22 cellular contexts compared by ENCODE assay signal in the genomic region with DNA sequence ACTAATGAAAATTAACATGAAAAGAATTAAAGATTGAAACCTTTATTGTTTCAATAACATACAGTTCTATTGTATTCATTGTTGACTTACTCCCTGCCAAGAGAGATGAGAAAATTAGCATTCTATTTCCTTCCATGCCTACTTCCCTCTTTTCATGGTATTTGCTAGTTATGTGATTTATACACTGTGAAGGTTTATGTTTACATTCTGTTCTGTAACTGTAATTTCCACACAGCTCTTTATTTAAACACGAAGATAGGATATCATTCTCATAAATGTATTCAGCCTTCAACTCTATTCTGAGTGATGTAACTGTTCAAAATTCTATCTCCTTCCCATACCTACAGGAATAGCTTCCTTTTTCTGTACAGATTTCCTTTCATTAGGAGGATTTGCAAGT. TPM values are rescaled to one million over a fixed set of nuclear protein-coding genes. Genes with fewer than 3 reads are reported as not detected.
DNase-seq lines count a peak whose midpoint lies in the region; ATAC-seq, FAIRE-seq and TF ChIP-seq lines count a peak whose summit lies in the region.
"Had no signal": no experiment of that assay in that cellular context is flagged by ENCODE, and none has a peak within 500 bp of the region (broad histone marks: within the 10 kb centered on the region; RNA-seq: fewer than 3 reads in every experiment).

No MANE protein-coding gene starts in this region.

- no peaks in the 10 kb centered on the region for H3K4me1 ChIP-seq in astrocyte (ENCODE audit: insufficient read depth, low read length)

- TF ChIP-seq CTCF in astrocyte (IDR thresholded peaks at IDR 0.05; ENCODE audit: insufficient read depth, low read depth, low read length), result no peak

- peaks cover 4% of the 10 kb centered on the region for H3K9me3 Mint-ChIP-seq in astrocyte (ENCODE audit: unreplicated experiment)
- H3K9me3 Mint-ChIP-seq: H9, IgD-negative memory B cell, T-cell had no signal

- H3K36me3 Mint-ChIP-seq in astrocyte (ENCODE audit: low read depth, unreplicated experiment), result no peaks in the 10 kb centered on the region
- H3K36me3 Mint-ChIP-seq: T-cell had no signal

- ATAC-seq in HG03039 (IDR thresholded peaks at IDR 0.05; ENCODE audit: unreplicated experiment), result no peak
- ATAC-seq: SK-N-SH treated with all-trans-retinoic acid at 6 μM for 48 hours, T-cell had no signal

- H3K9ac ChIP-seq in astrocyte (ENCODE audit: low read length), result no peak overlapping the region

- H3K4me3 Mint-ChIP-seq in astrocyte (ENCODE audit: unreplicated experiment), result no peak overlapping the region
- H3K4me3 Mint-ChIP-seq: H9, IgD-negative memory B cell, T-cell had no signal

- H3K4me1 Mint-ChIP-seq in astrocyte (ENCODE audit: low read depth, unreplicated experiment), result no peaks in the 10 kb centered on the region

- H3K9me3 ChIP-seq in astrocyte (ENCODE audit: insufficient read depth, low read depth, low read length), result no peaks in the 10 kb centered on the region

- peak overlapping the region; percentile 5 for H2AFZ ChIP-seq in astrocyte (ENCODE audit: low read depth, low read length)
- H2AFZ ChIP-seq: PC-9 had no signal

- no peak overlapping the region for H3K27ac Mint-ChIP-seq in astrocyte (ENCODE audit: unreplicated experiment)
- H3K27ac Mint-ChIP-seq: H9, IgD-negative memory B cell, T-cell had no signal

- no peaks in the 10 kb centered on the region for H3K36me3 ChIP-seq in astrocyte (ENCODE audit: insufficient read depth, low read length)

- no peak overlapping the region for H3K4me2 ChIP-seq in astrocyte (ENCODE audit: low read length)
- H3K4me2 ChIP-seq: PC-9 had no signal

- H3K27ac ChIP-seq in astrocyte (ENCODE audit: low read depth, low read length), result no peak overlapping the region
- H3K27ac ChIP-seq: C4-2B, PC-9, RWPE1 had no signal

- H4K20me1 ChIP-seq in astrocyte (ENCODE audit: insufficient read depth, low read length), result no peaks in the 10 kb centered on the region

- no peak overlapping the region for H3K4me3 ChIP-seq in astrocyte (ENCODE audit: insufficient read depth, low read depth, low read length)
- H3K4me3 ChIP-seq: PC-9 had no signal

- peaks cover 3% of the 10 kb centered on the region for H3K27me3 ChIP-seq in astrocyte (ENCODE audit: insufficient read depth, low read length)

- peak; percentile 43 for DNase-seq in DMS153 treated with DMSO at 0.1 percent for 48 hours (lab: John Stamatoyannopoulos, UW; ENCODE audit: unreplicated experiment)
- peak; percentile 12 for DNase-seq in NCI-H2029 (lab: John Stamatoyannopoulos, UW)
- no peak for DNase-seq in astrocyte (ENCODE audit: low read depth)
- DNase-seq in iris pigment epithelial cell (ENCODE audit: low read depth), result peak; percentile 5
- no peak for DNase-seq in pons (ENCODE audit: low spot score)
- DNase-seq in mesenteric fat pad (ENCODE audit: low spot score), result no peak
- DNase-seq: ACHN, Karpas-422, NCI-H1694, NCI-H345, NCI-H526 treated with DMSO at 0.1 percent for 48 hours, PC-9, SIG-M5, T-cell had no signal

- H3K27me3 Mint-ChIP-seq in astrocyte (ENCODE audit: low read depth, unreplicated experiment), result peaks cover 10% of the 10 kb centered on the region

- H3K79me2 ChIP-seq in astrocyte (ENCODE audit: insufficient read depth, low read length), result no peaks in the 10 kb centered on the region

- FAIRE-seq in astrocyte (lab: Jason Lieb, UNC), result no peak
- FAIRE-seq: HTR-8/SVneo had no signal

RNA-seq across cellular contexts. Expression of gene CCDC110, which starts 6.6 kb away (rescaled TPM):
- total RNA-seq in astrocyte (0.39 and 1.2 TPM in 2 replicates), mesenteric fat pad (0.19 TPM)
- total RNA-seq: MCF 10A had no signal

RNA-seq across cellular contexts. Expression of gene UFSP2, which starts 39.1 kb away (rescaled TPM):
- total RNA-seq in astrocyte (21.8 and 27.5 TPM in 2 replicates), mesenteric fat pad (19.8 TPM)

Comparison
In these comparisons a context has a peak if more than half of its experiments do, and no peak if none do; other contexts are left out.
1. DNase-seq: peak in DMS153 treated with DMSO at 0.1 percent for 48 hours (single experiment), NCI-H2029 (single experiment) and iris pigment epithelial cell (single experiment); none in astrocyte (single experiment), pons (single experiment) and mesenteric fat pad (single experiment).